In the genomic region with DNA sequence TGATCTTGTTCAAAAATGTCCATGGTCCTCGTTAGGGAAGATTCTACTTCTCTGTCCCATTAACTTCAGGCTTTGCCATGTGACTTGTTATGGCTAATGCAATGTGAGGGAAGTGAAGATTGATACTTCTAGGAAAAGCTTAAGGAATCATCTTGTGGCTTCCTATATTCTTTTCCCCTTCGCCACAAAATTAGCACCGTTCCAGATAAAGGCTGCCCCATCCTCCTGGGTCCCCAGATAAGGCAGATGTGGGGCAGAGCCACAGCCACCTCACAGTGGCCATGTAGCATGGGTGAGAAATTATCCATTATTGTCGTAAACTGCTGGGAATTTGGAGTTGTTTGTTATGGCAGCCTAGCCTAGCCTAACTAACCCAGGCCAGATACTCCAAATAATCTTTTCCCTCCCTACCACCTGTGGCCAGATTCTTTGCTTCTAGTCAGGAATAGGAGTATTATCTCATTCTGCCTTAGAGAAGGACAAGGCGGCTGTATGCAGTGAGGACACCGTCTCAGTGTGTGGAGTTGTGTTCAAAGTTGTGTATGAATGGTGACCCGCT, we compare ENCODE assay signal across 1 cellular context.
TF ChIP-seq lines count a peak whose summit lies in the region.

No MANE protein-coding gene starts in this region.

TF ChIP-seq in K562, 482 proteins besides CTCF, POLR2A, EP300 and RAD21 (continued from another document and continues in another):
- TF ChIP-seq, protein P1, sequence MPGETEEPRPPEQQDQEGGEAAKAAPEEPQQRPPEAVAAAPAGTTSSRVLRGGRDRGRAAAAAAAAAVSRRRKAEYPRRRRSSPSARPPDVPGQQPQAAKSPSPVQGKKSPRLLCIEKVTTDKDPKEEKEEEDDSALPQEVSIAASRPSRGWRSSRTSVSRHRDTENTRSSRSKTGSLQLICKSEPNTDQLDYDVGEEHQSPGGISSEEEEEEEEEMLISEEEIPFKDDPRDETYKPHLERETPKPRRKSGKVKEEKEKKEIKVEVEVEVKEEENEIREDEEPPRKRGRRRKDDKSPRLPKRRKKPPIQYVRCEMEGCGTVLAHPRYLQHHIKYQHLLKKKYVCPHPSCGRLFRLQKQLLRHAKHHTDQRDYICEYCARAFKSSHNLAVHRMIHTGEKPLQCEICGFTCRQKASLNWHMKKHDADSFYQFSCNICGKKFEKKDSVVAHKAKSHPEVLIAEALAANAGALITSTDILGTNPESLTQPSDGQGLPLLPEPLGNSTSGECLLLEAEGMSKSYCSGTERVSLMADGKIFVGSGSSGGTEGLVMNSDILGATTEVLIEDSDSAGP (CRISPR knock-in tag; IDR thresholded peaks at IDR 0.05) = no peak
- TF ChIP-seq MYC (IDR thresholded peaks at IDR 0.05; ENCODE audit: low read depth, low read length) = peak; percentile 39; the same call in 1 of the 2 replicates
- no peak for TF ChIP-seq MYC (CRISPR knock-in tag; IDR thresholded peaks at IDR 0.05; ENCODE audit: borderline replicate concordance, low read depth)
- TF ChIP-seq, protein P2, sequence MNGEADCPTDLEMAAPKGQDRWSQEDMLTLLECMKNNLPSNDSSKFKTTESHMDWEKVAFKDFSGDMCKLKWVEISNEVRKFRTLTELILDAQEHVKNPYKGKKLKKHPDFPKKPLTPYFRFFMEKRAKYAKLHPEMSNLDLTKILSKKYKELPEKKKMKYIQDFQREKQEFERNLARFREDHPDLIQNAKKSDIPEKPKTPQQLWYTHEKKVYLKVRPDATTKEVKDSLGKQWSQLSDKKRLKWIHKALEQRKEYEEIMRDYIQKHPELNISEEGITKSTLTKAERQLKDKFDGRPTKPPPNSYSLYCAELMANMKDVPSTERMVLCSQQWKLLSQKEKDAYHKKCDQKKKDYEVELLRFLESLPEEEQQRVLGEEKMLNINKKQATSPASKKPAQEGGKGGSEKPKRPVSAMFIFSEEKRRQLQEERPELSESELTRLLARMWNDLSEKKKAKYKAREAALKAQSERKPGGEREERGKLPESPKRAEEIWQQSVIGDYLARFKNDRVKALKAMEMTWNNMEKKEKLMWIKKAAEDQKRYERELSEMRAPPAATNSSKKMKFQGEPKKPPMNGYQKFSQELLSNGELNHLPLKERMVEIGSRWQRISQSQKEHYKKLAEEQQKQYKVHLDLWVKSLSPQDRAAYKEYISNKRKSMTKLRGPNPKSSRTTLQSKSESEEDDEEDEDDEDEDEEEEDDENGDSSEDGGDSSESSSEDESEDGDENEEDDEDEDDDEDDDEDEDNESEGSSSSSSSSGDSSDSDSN (IDR thresholded peaks at IDR 0.05; ENCODE audit: borderline replicate concordance in 1 of 2, low read depth in 2 of 2, low read length in 2 of 2) = no peak
- TF ChIP-seq OTX1 (CRISPR knock-in tag; IDR thresholded peaks at IDR 0.05) = no peak
- TF ChIP-seq, protein P3, sequence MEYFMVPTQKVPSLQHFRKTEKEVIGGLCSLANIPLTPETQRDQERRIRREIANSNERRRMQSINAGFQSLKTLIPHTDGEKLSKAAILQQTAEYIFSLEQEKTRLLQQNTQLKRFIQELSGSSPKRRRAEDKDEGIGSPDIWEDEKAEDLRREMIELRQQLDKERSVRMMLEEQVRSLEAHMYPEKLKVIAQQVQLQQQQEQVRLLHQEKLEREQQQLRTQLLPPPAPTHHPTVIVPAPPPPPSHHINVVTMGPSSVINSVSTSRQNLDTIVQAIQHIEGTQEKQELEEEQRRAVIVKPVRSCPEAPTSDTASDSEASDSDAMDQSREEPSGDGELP (CRISPR knock-in tag; IDR thresholded peaks at IDR 0.05; ENCODE audit: borderline replicate concordance) = no peak
- TF ChIP-seq TAL1 (IDR thresholded peaks at IDR 0.05) = peak; percentile 43; the same call in 1 of the 2 replicates
- TF ChIP-seq RCOR1 (IDR thresholded peaks at IDR 0.05; ENCODE audit: borderline replicate concordance in 1 of 2, low read depth in 2 of 2, low read length in 2 of 2) = peak in 1 of 2 experiments; percentile 65; a peak in 2 of 4 replicates
- TF ChIP-seq, protein P4, sequence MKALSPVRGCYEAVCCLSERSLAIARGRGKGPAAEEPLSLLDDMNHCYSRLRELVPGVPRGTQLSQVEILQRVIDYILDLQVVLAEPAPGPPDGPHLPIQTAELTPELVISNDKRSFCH (CRISPR knock-in tag; IDR thresholded peaks at IDR 0.05) = no peak
- TF ChIP-seq, protein P4 (tag; IDR thresholded peaks at IDR 0.05) = 0 out of 2 replicates have a peak, but pooled peaks have one; percentile 25
- no peak for TF ChIP-seq ZNF76 (CRISPR knock-in tag; IDR thresholded peaks at IDR 0.05; ENCODE audit: borderline replicate concordance)
- peak; percentile 22; the same call in 1 of the 2 replicates for TF ChIP-seq USF2 (CRISPR knock-in tag; IDR thresholded peaks at IDR 0.05)
- no peak for TF ChIP-seq STAT5A (IDR thresholded peaks at IDR 0.05; ENCODE audit: borderline replicate concordance, low read length)
- TF ChIP-seq ZNF586 (CRISPR knock-in tag; conservative IDR thresholded peaks at IDR 0.05) = no peak
- TF ChIP-seq MAFG (tag; conservative IDR thresholded peaks at IDR 0.05) = no peak
- no peak for TF ChIP-seq KAT2B (IDR thresholded peaks at IDR 0.05; ENCODE audit: low read depth, low read length)
- TF ChIP-seq, protein P5, sequence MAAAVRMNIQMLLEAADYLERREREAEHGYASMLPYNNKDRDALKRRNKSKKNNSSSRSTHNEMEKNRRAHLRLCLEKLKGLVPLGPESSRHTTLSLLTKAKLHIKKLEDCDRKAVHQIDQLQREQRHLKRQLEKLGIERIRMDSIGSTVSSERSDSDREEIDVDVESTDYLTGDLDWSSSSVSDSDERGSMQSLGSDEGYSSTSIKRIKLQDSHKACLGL (CRISPR knock-in tag; IDR thresholded peaks at IDR 0.05; ENCODE audit: borderline replicate concordance, poor library complexity, severe bottlenecking) = no peak
- TF ChIP-seq TEAD4 (IDR thresholded peaks at IDR 0.05; ENCODE audit: low read length) = peak; percentile 70; the same call in 1 of the 2 replicates
- no peak for TF ChIP-seq TEAD4 (CRISPR knock-in tag; IDR thresholded peaks at IDR 0.05; ENCODE audit: borderline replicate concordance)
- peak; percentile 82; the same call in 1 of the 2 replicates for TF ChIP-seq E4F1 (CRISPR knock-in tag; IDR thresholded peaks at IDR 0.05; ENCODE audit: borderline replicate concordance)
- TF ChIP-seq ZNF639 (CRISPR knock-in tag; conservative IDR thresholded peaks at IDR 0.05 in 1 of 2, IDR thresholded peaks at IDR 0.05 in 1 of 2) = no peak
- TF ChIP-seq ZNF589 (CRISPR knock-in tag; IDR thresholded peaks at IDR 0.05; ENCODE audit: low read depth) = peak; percentile 72; the same call in 1 of the 2 replicates
- TF ChIP-seq, protein P6, sequence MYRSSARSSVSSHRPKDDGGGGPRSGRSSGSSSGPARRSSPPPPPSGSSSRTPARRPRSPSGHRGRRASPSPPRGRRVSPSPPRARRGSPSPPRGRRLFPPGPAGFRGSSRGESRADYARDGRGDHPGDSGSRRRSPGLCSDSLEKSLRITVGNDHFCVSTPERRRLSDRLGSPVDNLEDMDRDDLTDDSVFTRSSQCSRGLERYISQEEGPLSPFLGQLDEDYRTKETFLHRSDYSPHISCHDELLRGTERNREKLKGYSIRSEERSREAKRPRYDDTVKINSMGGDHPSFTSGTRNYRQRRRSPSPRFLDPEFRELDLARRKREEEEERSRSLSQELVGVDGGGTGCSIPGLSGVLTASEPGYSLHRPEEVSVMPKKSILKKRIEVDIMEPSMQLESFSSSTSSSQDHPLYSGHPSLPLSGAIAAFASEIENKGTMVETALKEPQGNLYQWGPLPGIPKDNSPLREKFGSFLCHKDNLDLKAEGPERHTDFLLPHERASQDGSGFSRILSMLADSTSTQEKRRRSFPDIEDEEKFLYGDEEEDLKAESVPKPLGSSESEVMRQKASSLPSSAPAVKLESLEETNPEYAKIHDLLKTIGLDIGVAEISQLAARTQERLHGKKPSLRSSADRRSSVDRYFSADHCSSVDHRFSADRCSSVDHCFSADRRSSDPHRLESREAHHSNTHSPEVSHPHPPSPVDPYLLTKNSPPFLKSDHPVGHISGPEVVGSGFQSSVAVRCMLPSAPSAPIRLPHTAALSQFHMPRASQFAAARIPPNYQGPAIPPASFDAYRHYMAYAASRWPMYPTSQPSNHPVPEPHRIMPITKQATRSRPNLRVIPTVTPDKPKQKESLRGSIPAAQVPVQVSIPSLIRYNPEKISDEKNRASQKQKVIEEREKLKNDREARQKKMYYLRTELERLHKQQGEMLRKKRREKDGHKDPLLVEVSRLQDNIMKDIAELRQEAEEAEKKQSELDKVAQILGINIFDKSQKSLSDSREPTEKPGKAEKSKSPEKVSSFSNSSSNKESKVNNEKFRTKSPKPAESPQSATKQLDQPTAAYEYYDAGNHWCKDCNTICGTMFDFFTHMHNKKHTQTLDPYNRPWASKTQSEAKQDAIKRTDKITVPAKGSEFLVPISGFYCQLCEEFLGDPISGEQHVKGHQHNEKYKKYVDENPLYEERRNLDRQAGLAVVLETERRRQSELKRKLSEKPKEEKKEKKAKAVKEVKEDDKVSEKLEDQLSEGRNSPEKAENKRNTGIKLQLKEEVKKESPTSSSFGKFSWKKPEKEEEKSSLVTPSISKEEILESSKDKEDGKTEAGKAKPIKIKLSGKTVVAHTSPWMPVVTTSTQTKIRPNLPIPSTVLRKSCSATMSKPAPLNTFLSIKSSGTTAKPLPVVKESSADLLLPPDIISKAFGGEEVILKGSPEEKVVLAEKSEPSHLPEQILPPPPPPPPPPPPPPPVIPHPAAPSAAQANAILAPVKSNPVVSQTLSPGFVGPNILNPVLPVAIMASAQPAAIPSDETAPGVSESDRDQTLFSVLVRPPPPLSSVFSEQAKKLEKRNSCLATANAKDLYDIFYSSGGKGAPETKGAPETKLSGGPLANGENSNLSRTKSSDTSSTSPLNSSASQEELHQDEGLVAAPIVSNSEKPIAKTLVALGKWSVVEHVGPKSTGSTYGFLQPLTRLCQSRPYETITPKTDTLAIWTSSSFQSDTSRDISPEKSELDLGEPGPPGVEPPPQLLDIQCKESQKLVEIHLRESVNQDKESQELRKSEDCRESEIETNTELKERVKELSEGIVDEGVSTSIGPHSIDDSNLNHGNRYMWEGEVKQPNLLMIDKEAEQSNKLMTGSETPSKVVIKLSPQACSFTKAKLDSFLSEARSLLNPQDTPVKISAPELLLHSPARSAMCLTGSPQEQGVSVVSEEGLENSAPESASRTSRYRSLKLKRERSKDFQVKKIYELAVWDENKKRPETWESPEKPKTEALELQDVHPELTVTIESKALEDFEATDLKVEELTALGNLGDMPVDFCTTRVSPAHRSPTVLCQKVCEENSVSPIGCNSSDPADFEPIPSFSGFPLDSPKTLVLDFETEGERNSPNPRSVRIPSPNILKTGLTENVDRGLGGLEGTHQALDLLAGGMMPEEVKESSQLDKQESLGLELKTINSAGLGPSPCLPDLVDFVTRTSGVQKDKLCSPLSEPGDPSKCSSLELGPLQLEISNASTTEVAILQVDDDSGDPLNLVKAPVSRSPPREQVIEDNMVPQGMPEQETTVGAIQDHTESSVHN (IDR thresholded peaks at IDR 0.05; ENCODE audit: borderline replicate concordance in 1 of 2, low read depth in 1 of 2) = no peak
- TF ChIP-seq YBX1 (IDR thresholded peaks at IDR 0.05) = no peak
- TF ChIP-seq FOXK1 (CRISPR knock-in tag; IDR thresholded peaks at IDR 0.05; ENCODE audit: borderline replicate concordance) = no peak
- no peak for TF ChIP-seq JUNB (CRISPR knock-in tag; conservative IDR thresholded peaks at IDR 0.05)
- TF ChIP-seq RBM34 (IDR thresholded peaks at IDR 0.05; ENCODE audit: borderline replicate concordance, insufficient read depth, low read length) = no peak
- no peak for TF ChIP-seq NONO (IDR thresholded peaks at IDR 0.05; ENCODE audit: low read depth in 2 of 2, low read length in 1 of 2)
- peak; percentile 35 for TF ChIP-seq L3MBTL2 (IDR thresholded peaks at IDR 0.05)
- TF ChIP-seq TCF3 (CRISPR knock-in tag; IDR thresholded peaks at IDR 0.05) = peak; percentile 89
- TF ChIP-seq NR2F6 (CRISPR knock-in tag; IDR thresholded peaks at IDR 0.05) = no peak
- no peak for TF ChIP-seq SNRNP70 (optimal IDR thresholded peaks at IDR 0.05; ENCODE audit: low read depth, low read length)
- peak; percentile 93 for TF ChIP-seq ZNF12 (CRISPR knock-in tag; IDR thresholded peaks at IDR 0.05)
- TF ChIP-seq ESRRA (IDR thresholded peaks at IDR 0.05; ENCODE audit: borderline replicate concordance, low read depth) = peak; percentile 64; the same call in 1 of the 2 replicates
- no peak for TF ChIP-seq SMC3 (conservative IDR thresholded peaks at IDR 0.05; ENCODE audit: insufficient read depth, low read depth, low read length)
